In the genomic region with DNA sequence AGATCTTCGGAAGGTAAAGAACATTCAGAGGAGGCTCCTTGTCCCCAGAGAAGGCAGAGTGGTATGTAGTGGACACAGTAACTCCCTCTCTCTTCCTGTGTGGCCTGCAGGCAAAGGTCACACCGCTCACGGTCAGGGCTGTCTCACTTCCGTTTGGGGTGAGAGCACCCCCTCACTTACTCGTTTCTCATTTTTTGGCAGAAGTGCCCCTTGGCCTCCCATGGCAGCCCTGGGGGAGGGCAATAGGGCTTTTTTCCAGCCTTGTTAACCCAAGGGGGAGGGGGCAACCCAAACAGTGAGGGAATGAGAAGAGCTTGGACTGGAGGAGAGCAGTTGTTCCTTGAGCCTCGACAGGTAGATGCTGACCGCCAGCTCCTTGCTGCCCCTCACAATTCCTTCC, we compare ENCODE assay signal across 11 cellular contexts. TPM values are rescaled to one million over a fixed set of nuclear protein-coding genes. Genes with fewer than 3 reads are reported as not detected.
DNase-seq lines count a peak whose midpoint lies in the region; ATAC-seq and TF ChIP-seq lines count a peak whose summit lies in the region.
"Had no signal": no experiment of that assay in that cellular context is flagged by ENCODE, and none has a peak within 500 bp of the region (broad histone marks: within the 10 kb centered on the region; RNA-seq: fewer than 3 reads in every experiment).

No MANE protein-coding gene starts in this region.

- H2AFZ ChIP-seq in GM23338, result no peak overlapping the region

- peaks cover 12% of the 10 kb centered on the region for H3K27me3 Mint-ChIP-seq in GM23338 (ENCODE audit: insufficient read depth, low read depth, poor library complexity)

- H3K27me3 ChIP-seq in esophagus muscularis mucosa, result peaks cover 0 to 13% (median 0%) of the 10 kb centered on the region in 4 donors
- H3K27me3 ChIP-seq in GM23338 (ENCODE audit: insufficient read depth), result no peaks in the 10 kb centered on the region

- no peak overlapping the region for H3K4me3 Mint-ChIP-seq in GM23338

- TF ChIP-seq EP300 in esophagus muscularis mucosa (IDR thresholded peaks at IDR 0.05), result no peak

- WGBS in esophagus muscularis mucosa, result 53% methylated on average over 7 of the region's 7 CpGs

- no peaks in the 10 kb centered on the region for H3K9me3 ChIP-seq in esophagus muscularis mucosa

- H3K4me3 ChIP-seq in GM12865 (ENCODE audit: low read depth, low read length) (peak overlapping the region; percentile 6; the same call in 1 of the 2 replicates), esophagus muscularis mucosa (no peak overlapping the region), GM23338 (no peak overlapping the region)

- no peaks in the 10 kb centered on the region for H3K9me3 Mint-ChIP-seq in GM23338

- no peaks in the 10 kb centered on the region for H3K79me2 ChIP-seq in GM23338 (replicated peaks; ENCODE audit: insufficient read depth)

- no peaks in the 10 kb centered on the region for H4K20me1 ChIP-seq in GM23338 (replicated peaks; ENCODE audit: insufficient read depth)

- no peaks in the 10 kb centered on the region for H3K9me2 ChIP-seq in GM23338 (ENCODE audit: insufficient read depth)

- no peaks in the 10 kb centered on the region; the same call in 2 of the 3 replicates for H3K36me3 Mint-ChIP-seq in GM23338 (ENCODE audit: low read depth)

- ATAC-seq in HG03108 (IDR thresholded peaks at IDR 0.05; ENCODE audit: unreplicated experiment) (peak; percentile 46), GM23338 (no peak), HG03354 (IDR thresholded peaks at IDR 0.05; ENCODE audit: poor library complexity, severe bottlenecking, unreplicated experiment) (no peak)
- ATAC-seq: Panc1 had no signal

- DNase-seq in GM12865 (ENCODE audit: low read depth), result peak; percentile 75
- no peak for DNase-seq in esophagus muscularis mucosa (ENCODE audit: extremely low spot score)
- peak; percentile 86 for DNase-seq in posterior vena cava (ENCODE audit: low spot score)
- DNase-seq in AG08396 (ENCODE audit: low spot score), result no peak
- no peak for DNase-seq in GM23338 (ENCODE audit: low spot score)
- DNase-seq in NCI-H345 (lab: John Stamatoyannopoulos, UW), result no peak
- DNase-seq: DND-41 had no signal

- no peak overlapping the region for H3K27ac Mint-ChIP-seq in GM23338

- H3K27ac ChIP-seq in esophagus muscularis mucosa (replicated peaks in 1 of 4) (peak overlapping the region in 3 of 4 donors; percentile 30 to 65 (median 51)), GM23338 (ENCODE audit: low read depth) (no peak overlapping the region)

- intact Hi-C loops in esophagus muscularis mucosa (cut with DNase I) (no loop called here), posterior vena cava (cut with DNase I) (no loop called here)

- no peak for TF ChIP-seq CTCF in GM12865 (IDR thresholded peaks at IDR 0.05; ENCODE audit: insufficient read depth, low read depth, low read length, missing control alignments)
- no peak for TF ChIP-seq CTCF in esophagus muscularis mucosa (IDR thresholded peaks at IDR 0.05)
- TF ChIP-seq CTCF in GM23338 (conservative IDR thresholded peaks at IDR 0.05; ENCODE audit: low read depth in 2 of 2), result no peak

- no peak overlapping the region for H3K4me2 ChIP-seq in GM23338

- no peaks in the 10 kb centered on the region for H3F3A ChIP-seq in GM23338 (replicated peaks; ENCODE audit: low read depth)

- TF ChIP-seq POLR2A in esophagus muscularis mucosa (IDR thresholded peaks at IDR 0.05; ENCODE audit: low read depth), result no peak

- no peaks in the 10 kb centered on the region for H3K36me3 ChIP-seq in esophagus muscularis mucosa
- no peaks in the 10 kb centered on the region for H3K36me3 ChIP-seq in GM23338 (ENCODE audit: insufficient read depth)

- peaks cover 6% of the 10 kb centered on the region for H3K4me1 Mint-ChIP-seq in GM23338

- H3K4me1 ChIP-seq in esophagus muscularis mucosa (peaks cover 6 to 31% (median 12%) of the 10 kb centered on the region in 4 donors), GM23338 (ENCODE audit: insufficient read depth) (no peaks in the 10 kb centered on the region)

TF ChIP-seq in GM23338, 12 proteins besides CTCF, POLR2A, EP300 and RAD21:
- TF ChIP-seq EZH2 (IDR thresholded peaks at IDR 0.05; ENCODE audit: low read depth, unreplicated experiment), result no peak

RNA-seq across cellular contexts. Expression of a gene that starts 31.8 kb away (rescaled TPM):
- total RNA-seq in esophagus muscularis mucosa, result 100 to 1,000 TPM in 1 of 4 donors, 10 to 100 TPM in 3; 44.9 to 201 (median 82.3) TPM
- total RNA-seq in posterior vena cava, result 100 to 1,000 TPM; 138 to 144 TPM
- total RNA-seq in GM23338 (2014; rRNA removed; shearing (Covaris generic)), result not detected in 2 replicates
- 0.30 TPM in 1 of 2 replicates, not detected in the other for polyA plus RNA-seq in GM23338 (2016; fragmentation: Nextera tagmentation; extraction: Ambion mirVana)
- total RNA-seq: H1 had no signal

Comparison
In these comparisons a context has a peak if more than half of its experiments do, and no peak if none do; other contexts are left out.
1. DNase-seq: peak in GM12865 (single experiment) and posterior vena cava (single experiment); none in esophagus muscularis mucosa (single experiment), AG08396 (single experiment), GM23338 (single experiment) and NCI-H345 (single experiment).
2. RNA of a gene that starts 31.8 kb away (total RNA-seq): 138 to 144 TPM in posterior vena cava and 44.9 to 201 TPM in esophagus muscularis mucosa; not detected in GM23338; every median in the first group is over 10 times any median in the second.